Comparison of ENCODE assay signal across 16 cellular contexts in genomic region chr1:48214820-48215219, GRCh38. TPM values are rescaled to one million over a fixed set of nuclear protein-coding genes. Genes with fewer than 3 reads are reported as not detected.
A peak's percentile ranks its signal among the peaks of the same experiment; 100 is the strongest.
DNase-seq lines count a peak whose midpoint lies in the region; ATAC-seq and TF ChIP-seq lines count a peak whose summit lies in the region.
"Had no signal": no experiment of that assay in that cellular context is flagged by ENCODE, and none has a peak within 500 bp of the region (broad histone marks: within the 10 kb centered on the region; RNA-seq: fewer than 3 reads in every experiment).

No MANE protein-coding gene starts in this region.

- no peaks in the 10 kb centered on the region for H3K36me3 ChIP-seq in ascending aorta
- H3K36me3 ChIP-seq in left ventricle myocardium inferior, result no peaks in the 10 kb centered on the region
- no peaks in the 10 kb centered on the region for H3K36me3 ChIP-seq in neuronal stem cell (replicated peaks in 1 of 2; ENCODE audit: control insufficient read depth in 2 of 2, insufficient read depth in 2 of 2, low read length in 2 of 2)

- no peak overlapping the region for H2BK5ac ChIP-seq in neuronal stem cell (ENCODE audit: low read length)

- DNase-seq in C1 segment of cervical spinal cord (lab: John Stamatoyannopoulos, UW) (peak in 8 of 14 donors; percentile 4 to 80 (median 29)), ascending aorta (ENCODE audit: low spot score in 2 of 2) (no peak), left ventricle myocardium inferior (no peak), neuronal stem cell (ENCODE audit: low spot score) (no peak), glomerular visceral epithelial cell (ENCODE audit: extremely low spot score) (no peak), T-cell (no peak)
- DNase-seq in activated CD4-positive, alpha-beta T cell treated with anti-CD3 and anti-CD28 coated beads for 36 hours, result no peak
- DNase-seq: activated CD4-positive, CD25-positive, alpha-beta regulatory T cell treated with anti-CD3 and anti-CD28 coated beads, Interleukin-2, amount 50 U/mL, for 72 hours; aorta; dermis blood vessel endothelial cell; natural killer cell; NCI-H1694 treated with DMSO at 0.1 percent for 48 hours; retina; SHP77 treated with DMSO at 0.1 percent for 48 hours; T-helper 2 cell had no signal

- no peaks in the 10 kb centered on the region for H3K79me1 ChIP-seq in neuronal stem cell (ENCODE audit: low read depth, low read length)

- H3K4me1 Mint-ChIP-seq in T-cell, result no peaks in the 10 kb centered on the region
- no peaks in the 10 kb centered on the region for H3K4me1 Mint-ChIP-seq in activated CD4-positive, alpha-beta T cell treated with anti-CD3 and anti-CD28 coated beads for 36 hours

- H3K4me3 Mint-ChIP-seq in T-cell, result no peak overlapping the region
- H3K4me3 Mint-ChIP-seq in activated CD4-positive, alpha-beta T cell treated with anti-CD3 and anti-CD28 coated beads for 36 hours, result no peak overlapping the region
- H3K4me3 Mint-ChIP-seq: natural killer cell had no signal

- H3K27me3 ChIP-seq in ascending aorta (no peaks in the 10 kb centered on the region), left ventricle myocardium inferior (ENCODE audit: low read depth) (no peaks in the 10 kb centered on the region), neuronal stem cell (ENCODE audit: control insufficient read depth in 3 of 3, insufficient read depth in 3 of 3, low read depth in 1 of 3, low read length in 3 of 3) (no peaks in the 10 kb centered on the region)

- H3K4me1 ChIP-seq in ascending aorta (peaks cover 0 to 9% of the 10 kb centered on the region in 2 donors), left ventricle myocardium inferior (peaks cover 13% of the 10 kb centered on the region), neuronal stem cell (ENCODE audit: control insufficient read depth in 2 of 2, insufficient read depth in 1 of 2, low read depth in 1 of 2, low read length in 2 of 2) (peaks cover 0 to 16% of the 10 kb centered on the region in 2 donors)

- TF ChIP-seq CTCF in ascending aorta (IDR thresholded peaks at IDR 0.05) (no peak), left ventricle myocardium inferior (IDR thresholded peaks at IDR 0.05; ENCODE audit: borderline replicate concordance) (no peak)

- H2AK5ac ChIP-seq in neuronal stem cell (ENCODE audit: low read depth, low read length), result no peak overlapping the region

- H3K27ac ChIP-seq in ascending aorta (peak overlapping the region; percentile 32 to 67), left ventricle myocardium inferior (replicated peaks) (peak overlapping the region; percentile 51), neuronal stem cell (replicated peaks; ENCODE audit: low read length) (no peak overlapping the region)

- WGBS in neuronal stem cell (ENCODE audit: extremely low coverage in 2 of 2, insufficient read length in 2 of 2, insufficient replicate concordance in 1 of 2), 2 donors, result no CpG with 5 or more reads among the region's 4 CpGs

- H3K9ac ChIP-seq in neuronal stem cell (ENCODE audit: low read depth, low read length, poor library complexity), result no peak overlapping the region

- peak overlapping the region; percentile 12 for H3K18ac ChIP-seq in neuronal stem cell (ENCODE audit: low read length)

- H2BK12ac ChIP-seq in neuronal stem cell (ENCODE audit: low read length), result no peak overlapping the region

- no peak overlapping the region for H2BK120ac ChIP-seq in neuronal stem cell (ENCODE audit: low read depth, low read length)

- H2BK15ac ChIP-seq in neuronal stem cell (ENCODE audit: low read length), result no peak overlapping the region

- H4K8ac ChIP-seq in neuronal stem cell (ENCODE audit: low read depth, low read length), result no peak overlapping the region

- H3K9me3 ChIP-seq in ascending aorta (no peaks in the 10 kb centered on the region), left ventricle myocardium inferior (replicated peaks) (no peaks in the 10 kb centered on the region), neuronal stem cell (replicated peaks in 1 of 2; ENCODE audit: control insufficient read depth in 2 of 2, insufficient read depth in 1 of 2, low read depth in 1 of 2, low read length in 2 of 2) (no peaks in the 10 kb centered on the region)

- no peak overlapping the region for H3K27ac Mint-ChIP-seq in T-cell
- no peak overlapping the region for H3K27ac Mint-ChIP-seq in activated CD4-positive, alpha-beta T cell treated with anti-CD3 and anti-CD28 coated beads for 36 hours
- H3K27ac Mint-ChIP-seq: natural killer cell had no signal

- no peak overlapping the region for H3K4me2 ChIP-seq in neuronal stem cell (ENCODE audit: insufficient read depth, low read length, poor library complexity, severe bottlenecking)

- POLR2A ChIA-PET in T-cell (lab: Charles Lee), result no interaction called here
- POLR2A ChIA-PET in activated CD4-positive, alpha-beta T cell treated with anti-CD3 and anti-CD28 coated beads for 36 hours (lab: Charles Lee), result no interaction called here

- H3K14ac ChIP-seq in neuronal stem cell (ENCODE audit: low read length), result peak overlapping the region; percentile 22

- no peaks in the 10 kb centered on the region for H3K9me3 Mint-ChIP-seq in T-cell
- no peaks in the 10 kb centered on the region for H3K9me3 Mint-ChIP-seq in activated CD4-positive, alpha-beta T cell treated with anti-CD3 and anti-CD28 coated beads for 36 hours (ENCODE audit: low read depth)
- H3K9me3 Mint-ChIP-seq: natural killer cell had no signal

- H3K23ac ChIP-seq in neuronal stem cell (ENCODE audit: low read depth, low read length, poor library complexity), result no peak overlapping the region

- CTCF ChIA-PET in T-cell (lab: Charles Lee), result no interaction called here
- CTCF ChIA-PET in activated CD4-positive, alpha-beta T cell treated with anti-CD3 and anti-CD28 coated beads for 36 hours (lab: Charles Lee), result interaction anchor here (1.2 kb wide), 1 partner anchor 106 kb away, joined by 5 read pairs; no protein-coding TSS in a partner anchor

- H4K91ac ChIP-seq in neuronal stem cell (ENCODE audit: low read depth, low read length, poor library complexity), result no peak overlapping the region

- H2AFZ ChIP-seq in neuronal stem cell (ENCODE audit: low read length), result no peak overlapping the region

- H3K27me3 Mint-ChIP-seq in T-cell, result peaks cover 3 to 9% of the 10 kb centered on the region in 2 donors
- H3K27me3 Mint-ChIP-seq in activated CD4-positive, alpha-beta T cell treated with anti-CD3 and anti-CD28 coated beads for 36 hours, result no peaks in the 10 kb centered on the region

- H3K4ac ChIP-seq in neuronal stem cell (ENCODE audit: low read length), result no peak overlapping the region

- no peak for ATAC-seq in GM21381 (IDR thresholded peaks at IDR 0.05; ENCODE audit: unreplicated experiment)
- no peak for ATAC-seq in T-cell (replicated peaks in 1 of 4)
- no peak for ATAC-seq in activated CD4-positive, alpha-beta T cell treated with anti-CD3 and anti-CD28 coated beads for 36 hours
- ATAC-seq: natural killer cell had no signal

- H3K4me3 ChIP-seq in ascending aorta (no peak overlapping the region), left ventricle myocardium inferior (no peak overlapping the region), neuronal stem cell (ENCODE audit: low read length in 2 of 2) (no peak overlapping the region)

- intact Hi-C loops in ascending aorta (cut with DNase I), result no loop called here
- intact Hi-C loops in left ventricle myocardium inferior (cut with micrococcal nuclease), result no loop called here
- intact Hi-C loops in activated CD4-positive, alpha-beta T cell treated with anti-CD3 and anti-CD28 coated beads for 36 hours (cut with DNase I, micrococcal nuclease), result no loop called here

- no peaks in the 10 kb centered on the region for H3K36me3 Mint-ChIP-seq in T-cell
- H3K36me3 Mint-ChIP-seq in activated CD4-positive, alpha-beta T cell treated with anti-CD3 and anti-CD28 coated beads for 36 hours (ENCODE audit: low read depth), result no peaks in the 10 kb centered on the region
- H3K36me3 Mint-ChIP-seq: natural killer cell had no signal

RNA-seq across cellular contexts. Expression of gene SLC5A9, which starts 7.7 kb away (rescaled TPM):
- total RNA-seq in ascending aorta (13.3 TPM), left ventricle myocardium inferior (0.36 TPM), T-cell (not detected)
- polyA plus RNA-seq in neuronal stem cell (2013, experiment 1 of 2), result not detected
- polyA plus RNA-seq in neuronal stem cell (2013, experiment 2 of 2), result not detected
- not detected for total RNA-seq in activated CD4-positive, alpha-beta T cell treated with anti-CD3 and anti-CD28 coated beads for 36 hours
- total RNA-seq: dermis blood vessel endothelial cell, natural killer cell had no signal

Comparison
In these comparisons a context has a peak if more than half of its experiments do, and no peak if none do; other contexts are left out.
1. DNase-seq: peak in C1 segment of cervical spinal cord (8 of 14); none in ascending aorta (0 of 2), left ventricle myocardium inferior (single experiment), neuronal stem cell (single experiment), glomerular visceral epithelial cell (single experiment), T-cell (0 of 34) and activated CD4-positive, alpha-beta T cell treated with anti-CD3 and anti-CD28 coated beads for 36 hours (single experiment).
2. RNA of gene SLC5A9, which starts 7.7 kb away (total RNA-seq): 13.3 TPM in ascending aorta (single experiment); 0.36 TPM in left ventricle myocardium inferior (single experiment), not detected in T-cell and not detected in activated CD4-positive, alpha-beta T cell treated with anti-CD3 and anti-CD28 coated beads for 36 hours; every median in the first group is over 10 times any median in the second.